Comparison of ENCODE assay signal across 1 cellular context in genomic region chr11:94473177-94473799, GRCh38.
A peak's percentile ranks its signal among the peaks of the same experiment; 100 is the strongest.
TF ChIP-seq lines count a peak whose summit lies in the region.

No MANE protein-coding gene starts in this region.

TF ChIP-seq in GM12878, 131 proteins besides CTCF, POLR2A, EP300 and RAD21 (continued from another document):
- TF ChIP-seq CUX1 (IDR thresholded peaks at IDR 0.05; ENCODE audit: insufficient replicate concordance, low read depth, low read length) (peak; percentile 53), ZBTB11 (CRISPR knock-in tag; IDR thresholded peaks at IDR 0.05) (no peak), ESRRA (IDR thresholded peaks at IDR 0.05; ENCODE audit: low read length) (no peak), TCF3 (IDR thresholded peaks at IDR 0.05; ENCODE audit: borderline replicate concordance, insufficient read depth, low read depth, low read length) (no peak), CEBPB (IDR thresholded peaks at IDR 0.05; ENCODE audit: borderline replicate concordance in 1 of 2, low read depth in 2 of 2, low read length in 2 of 2) (no peak), LARP7 (IDR thresholded peaks at IDR 0.05) (no peak), CBFB (IDR thresholded peaks at IDR 0.05; ENCODE audit: low read depth) (peak; percentile 98), MTA2 (IDR thresholded peaks at IDR 0.05; ENCODE audit: low read depth) (peak; percentile 97), SRF (IDR thresholded peaks at IDR 0.05; ENCODE audit: low read depth in 2 of 2, low read length in 2 of 2) (no peak), SREBF1 (IDR thresholded peaks at IDR 0.05; ENCODE audit: low read length) (no peak), GATAD2B (conservative IDR thresholded peaks at IDR 0.05; ENCODE audit: low read depth) (no peak; the same call in 1 of the 2 replicates)
